Comparison of ENCODE assay signal across 21 cellular contexts in the genomic region with DNA sequence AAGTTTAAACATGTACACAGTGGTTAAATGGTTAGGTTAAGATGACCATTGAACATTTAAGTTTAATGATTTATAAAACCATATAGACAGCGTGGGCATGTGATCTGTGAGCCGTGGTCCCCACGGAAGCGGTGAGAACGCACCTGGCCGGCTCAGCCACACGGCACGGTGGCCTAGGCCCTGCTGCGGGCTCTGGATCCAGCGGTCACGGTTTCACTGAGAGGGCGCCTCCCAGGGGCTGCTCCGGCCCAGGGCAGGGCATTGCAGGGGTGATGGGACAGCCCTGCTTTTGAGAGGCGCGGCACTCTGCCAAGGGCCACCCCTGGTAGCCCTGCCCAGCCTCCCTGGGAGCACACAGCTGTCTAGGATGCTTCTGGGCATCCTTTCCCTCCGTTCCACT.
"Had no signal": no experiment of that assay in that cellular context is flagged by ENCODE, and none has a peak within 500 bp of the region (broad histone marks: within the 10 kb centered on the region; RNA-seq: fewer than 3 reads in every experiment).

No MANE protein-coding gene starts in this region.

- H3K4me1 ChIP-seq: foreskin keratinocyte, psoas muscle, right lobe of liver, tibial nerve had no signal

- DNase-seq: erythroblast; foreskin keratinocyte; head of caudate nucleus; left cardiac atrium; left ventricle myocardium superior; mesenchymal stem cell; naive thymus-derived CD8-positive, alpha-beta T cell; psoas muscle; retina; right lobe of liver; stimulated activated CD4-positive, alpha-beta T cell treated with anti-CD3 and anti-CD28 coated beads, Interleukin-4, amount 100 ng/mL, for 24 hours; stimulated activated naive B cell treated with anti-CD40 and anti-IgM and Interleukin-4, amounts not matched to agents 10 μg/mL and 1 μg/mL and 100 μg/mL, for 72 hours; stimulated activated naive CD8-positive, alpha-beta T cell treated with anti-CD3 and anti-CD28 coated beads, Interleukin-15, amount 100 ng/mL, for 72 hours; testis had no signal

- H3K27ac ChIP-seq: foreskin keratinocyte, hepatocyte, neutrophil, psoas muscle, right lobe of liver, testis, tibial nerve had no signal

- H3K27me3 ChIP-seq: foreskin keratinocyte, hepatocyte, neutrophil, right lobe of liver, testis, tibial nerve had no signal

- H3K36me3 ChIP-seq: neutrophil, right lobe of liver, tibial nerve had no signal

- H3K9me3 ChIP-seq: neutrophil, psoas muscle, right lobe of liver, testis had no signal

- FAIRE-seq: endothelial cell of umbilical vein, kidney, urothelium cell line had no signal

- H3K4me3 ChIP-seq: hepatocyte, lung, psoas muscle, right lobe of liver, testis, tibial nerve had no signal
